1 cellular context compared by ENCODE assay signal in the genomic region with DNA sequence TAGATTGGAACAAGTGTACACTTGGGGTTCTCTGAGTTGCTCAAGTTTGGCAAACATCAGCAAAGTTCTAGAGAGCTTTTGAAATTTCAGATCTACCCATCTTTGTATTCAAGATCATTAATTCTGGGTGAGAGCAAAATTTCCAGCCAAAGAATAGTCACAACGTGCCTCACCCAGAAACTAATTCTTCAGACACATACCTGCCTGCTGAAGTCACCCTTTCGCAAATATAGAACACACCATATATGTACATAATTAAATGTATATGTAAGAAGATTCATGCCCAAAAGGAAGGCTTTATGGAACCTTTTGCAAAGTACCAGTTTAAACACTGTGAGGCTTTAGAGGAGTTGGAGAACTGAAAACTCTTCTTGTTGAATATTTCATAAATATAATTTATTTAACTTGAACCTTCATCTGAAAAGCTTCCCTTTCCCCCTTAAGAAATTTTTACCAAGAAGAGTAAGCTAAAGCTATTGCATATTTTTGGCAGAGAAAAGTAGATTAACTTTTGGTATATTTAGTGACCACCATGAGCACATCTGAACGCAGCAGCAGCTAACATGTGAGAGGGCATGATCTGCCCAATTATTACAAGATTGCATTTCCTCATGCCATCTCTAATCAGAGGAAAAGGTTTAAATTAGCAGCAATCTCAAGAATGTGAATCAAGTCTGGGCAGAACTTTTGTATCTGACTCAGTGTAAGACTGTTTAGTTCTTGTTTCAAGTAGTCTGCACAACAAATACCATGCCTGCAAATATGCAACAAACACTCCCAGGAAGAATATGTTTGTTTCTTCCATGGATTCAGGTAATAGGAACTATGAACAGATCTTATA.
TF ChIP-seq lines count a peak whose summit lies in the region.

No MANE protein-coding gene starts in this region.

TF ChIP-seq in IMR-90, 13 proteins besides CTCF, POLR2A, EP300 and RAD21:
- TF ChIP-seq BHLHE40 (IDR thresholded peaks at IDR 0.05; ENCODE audit: low read depth, low read length) (no peak; the same call in 1 of the 2 replicates), CHD1 (IDR thresholded peaks at IDR 0.05; ENCODE audit: low read depth, low read length) (0 out of 2 replicates have a peak, but pooled peaks have one; percentile 35)
TF ChIP-seq in IMR-90: peak in this region for 1.
